Comparison of ENCODE assay signal across 12 cellular contexts in the genomic region with DNA sequence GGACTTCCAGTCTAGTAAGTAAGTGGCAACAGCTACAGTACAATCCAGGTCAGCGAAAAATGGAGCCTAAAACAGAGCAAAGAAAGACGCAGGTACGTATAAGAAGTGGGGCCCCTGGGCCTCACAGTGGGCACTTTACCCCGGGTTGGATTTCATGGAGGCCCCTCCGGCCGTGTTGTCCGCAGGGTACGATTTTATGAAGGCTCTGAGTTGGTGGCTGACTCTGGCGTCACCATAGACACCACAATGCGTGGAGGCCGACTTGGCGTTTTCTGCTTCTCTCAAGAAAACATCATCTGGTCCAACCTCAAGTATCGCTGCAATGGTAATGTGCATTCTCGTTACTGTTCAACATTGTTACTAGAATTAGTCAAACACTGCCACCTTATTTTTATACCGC. TPM values are rescaled to one million over a fixed set of nuclear protein-coding genes. Genes with fewer than 3 reads are reported as not detected.
A peak's percentile ranks its signal among the peaks of the same experiment; 100 is the strongest.
DNase-seq lines count a peak whose midpoint lies in the region; ATAC-seq and TF ChIP-seq lines count a peak whose summit lies in the region.
"Had no signal": no experiment of that assay in that cellular context is flagged by ENCODE, and none has a peak within 500 bp of the region (broad histone marks: within the 10 kb centered on the region; RNA-seq: fewer than 3 reads in every experiment).

No MANE protein-coding gene starts in this region.

- H3K36me3 ChIP-seq in hepatocyte (replicated peaks; ENCODE audit: insufficient read depth, low read depth) (no peaks in the 10 kb centered on the region), smooth muscle cell (ENCODE audit: low read depth) (no peaks in the 10 kb centered on the region)

- peaks cover 11% of the 10 kb centered on the region for H3K4me1 Mint-ChIP-seq in activated CD8-positive, alpha-beta T cell treated with anti-CD3 and anti-CD28 coated beads for 36 hours (ENCODE audit: low read depth)
- H3K4me1 Mint-ChIP-seq in activated CD8-positive, alpha-beta T cell treated with anti-CD3 and anti-CD28 coated beads, Interleukin-2, amount 10 ng/mL, durations not matched to agents 7 days and 5 days (ENCODE audit: low read depth): peaks cover 11% of the 10 kb centered on the region
- H3K4me1 Mint-ChIP-seq in T-helper 17 cell: peaks cover 4% of the 10 kb centered on the region

- no peaks in the 10 kb centered on the region for H4K20me1 ChIP-seq in hepatocyte (ENCODE audit: insufficient read depth, poor library complexity, severe bottlenecking)
- no peaks in the 10 kb centered on the region for H4K20me1 ChIP-seq in smooth muscle cell (ENCODE audit: low read depth)

- no peak overlapping the region for H3K9ac ChIP-seq in smooth muscle cell (ENCODE audit: low read depth)

- H2AFZ ChIP-seq in hepatocyte (no peak overlapping the region), smooth muscle cell (ENCODE audit: low read depth) (no peak overlapping the region)

- no peaks in the 10 kb centered on the region for H3K9me2 ChIP-seq in hepatocyte (replicated peaks; ENCODE audit: insufficient read depth)

- H3K4me2 ChIP-seq in hepatocyte (peak overlapping the region; percentile 10), smooth muscle cell (peak overlapping the region; percentile 57)

- no peak for DNase-seq in activated CD8-positive, alpha-beta T cell treated with anti-CD3 and anti-CD28 coated beads for 36 hours
- DNase-seq in activated CD8-positive, alpha-beta T cell treated with anti-CD3 and anti-CD28 coated beads, Interleukin-2, amount 10 ng/mL, durations not matched to agents 7 days and 5 days: no peak
- no peak for DNase-seq in T-helper 17 cell
- no peak for DNase-seq in hepatocyte (ENCODE audit: low spot score)
- no peak for DNase-seq in smooth muscle cell (lab: John Stamatoyannopoulos, UW; ENCODE audit: unreplicated experiment)
- no peak for DNase-seq in UCSD-AML1 (lab: John Stamatoyannopoulos, UW; ENCODE audit: unreplicated experiment)
- DNase-seq in stimulated activated CD4-positive, alpha-beta T cell treated with anti-CD3 and anti-CD28 coated beads, Interleukin-4, amount 100 ng/mL, for 1 hour: no peak
- DNase-seq: GDM1, NCI-H187 treated with DMSO at 0.1 percent for 48 hours had no signal

- H3K27me3 Mint-ChIP-seq in activated CD8-positive, alpha-beta T cell treated with anti-CD3 and anti-CD28 coated beads for 36 hours: no peaks in the 10 kb centered on the region
- H3K27me3 Mint-ChIP-seq in activated CD8-positive, alpha-beta T cell treated with anti-CD3 and anti-CD28 coated beads, Interleukin-2, amount 10 ng/mL, durations not matched to agents 7 days and 5 days (ENCODE audit: low read depth): no peaks in the 10 kb centered on the region
- H3K27me3 Mint-ChIP-seq in T-helper 17 cell: no peaks in the 10 kb centered on the region

- ATAC-seq in activated CD8-positive, alpha-beta T cell treated with anti-CD3 and anti-CD28 coated beads for 36 hours: no peak
- ATAC-seq in activated CD8-positive, alpha-beta T cell treated with anti-CD3 and anti-CD28 coated beads, Interleukin-2, amount 10 ng/mL, durations not matched to agents 7 days and 5 days: no peak
- ATAC-seq in T-helper 17 cell: no peak
- ATAC-seq in GM18870 (IDR thresholded peaks at IDR 0.05; ENCODE audit: unreplicated experiment): no peak

- 96% methylated on average over 15 of the region's 15 CpGs for WGBS in hepatocyte (ENCODE audit: low lambda C conversion rate, missing lambda C conversion rate)
- WGBS in smooth muscle cell (ENCODE audit: low lambda C conversion rate): 95% methylated on average over 15 of the region's 15 CpGs

- no peaks in the 10 kb centered on the region for H3F3A ChIP-seq in smooth muscle cell (ENCODE audit: low read depth)

- H3K4me3 Mint-ChIP-seq in activated CD8-positive, alpha-beta T cell treated with anti-CD3 and anti-CD28 coated beads for 36 hours: peak overlapping the region; percentile 24
- H3K4me3 Mint-ChIP-seq in activated CD8-positive, alpha-beta T cell treated with anti-CD3 and anti-CD28 coated beads, Interleukin-2, amount 10 ng/mL, durations not matched to agents 7 days and 5 days: no peak overlapping the region
- H3K4me3 Mint-ChIP-seq in T-helper 17 cell: peak overlapping the region; percentile 89

- no peaks in the 10 kb centered on the region for H3K79me2 ChIP-seq in hepatocyte
- H3K79me2 ChIP-seq in smooth muscle cell (ENCODE audit: low read depth): no peaks in the 10 kb centered on the region

- CTCF ChIA-PET in activated CD8-positive, alpha-beta T cell treated with anti-CD3 and anti-CD28 coated beads for 36 hours (lab: Charles Lee): interaction anchor here (2.0 kb wide), 1 partner anchor 223 kb away, joined by 12 read pairs; no protein-coding TSS in a partner anchor
- CTCF ChIA-PET in activated CD8-positive, alpha-beta T cell treated with anti-CD3 and anti-CD28 coated beads, Interleukin-2, amount 10 ng/mL, durations not matched to agents 7 days and 5 days (lab: Charles Lee): no interaction called here

- no peak for TF ChIP-seq CTCF in activated CD8-positive, alpha-beta T cell treated with anti-CD3 and anti-CD28 coated beads for 36 hours (IDR thresholded peaks at IDR 0.05)
- TF ChIP-seq CTCF in hepatocyte (IDR thresholded peaks at IDR 0.05; ENCODE audit: poor library complexity) (no peak), smooth muscle cell (IDR thresholded peaks at IDR 0.05; ENCODE audit: borderline replicate concordance, insufficient read depth, poor library complexity, severe bottlenecking) (no peak)

- H3K27me3 ChIP-seq in hepatocyte (no peaks in the 10 kb centered on the region), smooth muscle cell (ENCODE audit: low read depth) (no peaks in the 10 kb centered on the region)

- H3K36me3 Mint-ChIP-seq in activated CD8-positive, alpha-beta T cell treated with anti-CD3 and anti-CD28 coated beads for 36 hours (ENCODE audit: low read depth): no peaks in the 10 kb centered on the region
- H3K36me3 Mint-ChIP-seq in activated CD8-positive, alpha-beta T cell treated with anti-CD3 and anti-CD28 coated beads, Interleukin-2, amount 10 ng/mL, durations not matched to agents 7 days and 5 days (ENCODE audit: low read depth): no peaks in the 10 kb centered on the region
- H3K36me3 Mint-ChIP-seq in T-helper 17 cell (ENCODE audit: low read depth): no peaks in the 10 kb centered on the region
- H3K36me3 Mint-ChIP-seq: activated naive CD4-positive, alpha-beta T cell treated with anti-CD3 and anti-CD28 coated beads, Interleukin-2, amount 50 U/mL, for 72 hours had no signal

- no peaks in the 10 kb centered on the region for H3K9me3 ChIP-seq in T-helper 17 cell (ENCODE audit: control insufficient read depth, low read length, poor library complexity, severe bottlenecking)
- H3K9me3 ChIP-seq in hepatocyte (ENCODE audit: low read depth): no peaks in the 10 kb centered on the region
- H3K9me3 ChIP-seq in smooth muscle cell (replicated peaks; ENCODE audit: low read depth): no peaks in the 10 kb centered on the region
- H3K9me3 ChIP-seq: Caco-2 had no signal

- intact Hi-C loops in activated CD8-positive, alpha-beta T cell treated with anti-CD3 and anti-CD28 coated beads for 36 hours (cut with micrococcal nuclease): loop anchor here (5.0 kb wide), 1 partner anchor 205 kb away; no protein-coding TSS in a partner anchor

- peak overlapping the region; percentile 63 for H3K27ac Mint-ChIP-seq in activated CD8-positive, alpha-beta T cell treated with anti-CD3 and anti-CD28 coated beads for 36 hours
- no peak overlapping the region for H3K27ac Mint-ChIP-seq in activated CD8-positive, alpha-beta T cell treated with anti-CD3 and anti-CD28 coated beads, Interleukin-2, amount 10 ng/mL, durations not matched to agents 7 days and 5 days
- no peak overlapping the region for H3K27ac Mint-ChIP-seq in T-helper 17 cell

- H3K27ac ChIP-seq in hepatocyte (no peak overlapping the region), smooth muscle cell (ENCODE audit: low read depth) (no peak overlapping the region)

- H3K4me1 ChIP-seq in hepatocyte (ENCODE audit: insufficient read depth) (no peaks in the 10 kb centered on the region), smooth muscle cell (ENCODE audit: low read depth) (no peaks in the 10 kb centered on the region)
- H3K4me1 ChIP-seq: Caco-2 had no signal

- no peak overlapping the region for H3K4me3 ChIP-seq in hepatocyte
- H3K4me3 ChIP-seq in smooth muscle cell: no peak overlapping the region

- H3K9me3 Mint-ChIP-seq in activated CD8-positive, alpha-beta T cell treated with anti-CD3 and anti-CD28 coated beads for 36 hours: no peaks in the 10 kb centered on the region
- no peaks in the 10 kb centered on the region for H3K9me3 Mint-ChIP-seq in activated CD8-positive, alpha-beta T cell treated with anti-CD3 and anti-CD28 coated beads, Interleukin-2, amount 10 ng/mL, durations not matched to agents 7 days and 5 days (ENCODE audit: insufficient read depth)
- H3K9me3 Mint-ChIP-seq: activated naive CD4-positive, alpha-beta T cell treated with anti-CD3 and anti-CD28 coated beads, Interleukin-2, amount 50 U/mL, for 72 hours had no signal

- POLR2A ChIA-PET in activated CD8-positive, alpha-beta T cell treated with anti-CD3 and anti-CD28 coated beads for 36 hours (lab: Charles Lee): no interaction called here
- POLR2A ChIA-PET in activated CD8-positive, alpha-beta T cell treated with anti-CD3 and anti-CD28 coated beads, Interleukin-2, amount 10 ng/mL, durations not matched to agents 7 days and 5 days (lab: Charles Lee): no interaction called here

RNA-seq across cellular contexts. Expression of gene THBS4, which starts 47.1 kb away (rescaled TPM):
- 1 to 10 TPM; 2.3 to 2.5 TPM for total RNA-seq in activated CD8-positive, alpha-beta T cell treated with anti-CD3 and anti-CD28 coated beads for 36 hours
- 1 to 10 TPM in 1 of 2 experiments, under 1 TPM in 1; 0.44 to 1.4 TPM for total RNA-seq in activated CD8-positive, alpha-beta T cell treated with anti-CD3 and anti-CD28 coated beads, Interleukin-2, amount 10 ng/mL, durations not matched to agents 7 days and 5 days
- total RNA-seq in T-helper 17 cell (under 1 TPM; 0.21 to 0.94 TPM), hepatocyte (0.48 and 0.80 TPM in 2 replicates), smooth muscle cell (2.9 TPM in 1 of 2 replicates, not detected in the other)
- polyA plus RNA-seq in hepatocyte (0.33 TPM in 1 of 2 replicates, not detected in the other), smooth muscle cell (0.61 and 0.74 TPM in 2 replicates)
- total RNA-seq: Caco-2 had no signal
